Comparison of ENCODE assay signal across 18 cellular contexts in genomic region chr11:92314499-92314898, GRCh38.
A peak's percentile ranks its signal among the peaks of the same experiment; 100 is the strongest.
DNase-seq lines count a peak whose midpoint lies in the region; ATAC-seq and TF ChIP-seq lines count a peak whose summit lies in the region.
"Had no signal": no experiment of that assay in that cellular context is flagged by ENCODE, and none has a peak within 500 bp of the region (broad histone marks: within the 10 kb centered on the region; RNA-seq: fewer than 3 reads in every experiment).

No MANE protein-coding gene starts in this region.

- H3K9me3 Mint-ChIP-seq in neural crest cell = no peaks in the 10 kb centered on the region
- H3K9me3 Mint-ChIP-seq: CD8-positive, alpha-beta T cell had no signal

- H3K36me3 ChIP-seq in KMS-11 (ENCODE audit: insufficient read depth) (no peaks in the 10 kb centered on the region), transverse colon (no peaks in the 10 kb centered on the region), uterus (no peaks in the 10 kb centered on the region)
- H3K36me3 ChIP-seq: right lobe of liver, WERI-Rb-1 had no signal

- ATAC-seq in GM18517 (IDR thresholded peaks at IDR 0.05; ENCODE audit: unreplicated experiment) = no peak
- ATAC-seq: body of pancreas; CD8-positive, alpha-beta T cell; right lobe of liver had no signal

- H3K27ac ChIP-seq in KMS-11 = no peak overlapping the region
- no peak overlapping the region for H3K27ac ChIP-seq in transverse colon
- H3K27ac ChIP-seq in uterus = no peak overlapping the region
- H3K27ac ChIP-seq: body of pancreas, right lobe of liver, WERI-Rb-1 had no signal

- intact Hi-C loops in transverse colon (cut with DNase I; ENCODE audit: low total_unique reads) (no loop called here), uterus (cut with DNase I; ENCODE audit: low total_unique reads) (no loop called here)

- H3K4me1 ChIP-seq in KMS-11 (ENCODE audit: low read depth, poor library complexity, severe bottlenecking) (peaks cover 14% of the 10 kb centered on the region), transverse colon (no peaks in the 10 kb centered on the region), uterus (no peaks in the 10 kb centered on the region)
- H3K4me1 ChIP-seq: right lobe of liver had no signal

- TF ChIP-seq CTCF in KMS-11 (conservative IDR thresholded peaks at IDR 0.05; ENCODE audit: low read depth, low read length) (no peak), choroid plexus epithelial cell (conservative IDR thresholded peaks at IDR 0.05; ENCODE audit: low read depth, low read length) (no peak), neural crest cell (conservative IDR thresholded peaks at IDR 0.05) (no peak), transverse colon (IDR thresholded peaks at IDR 0.05) (no peak), uterus (IDR thresholded peaks at IDR 0.05) (no peak)

- H3K4me3 ChIP-seq in KMS-11 (IDR thresholded peaks at IDR 0.05; ENCODE audit: insufficient read depth, low read depth, low read length) (no peak overlapping the region), choroid plexus epithelial cell (ENCODE audit: low read depth, low read length) (no peak overlapping the region), transverse colon (no peak overlapping the region), uterus (no peak overlapping the region)
- H3K4me3 ChIP-seq: body of pancreas, right lobe of liver had no signal

- no peak overlapping the region for H3K4me3 Mint-ChIP-seq in neural crest cell
- H3K4me3 Mint-ChIP-seq: CD8-positive, alpha-beta T cell had no signal

- no peak overlapping the region for H3K9ac ChIP-seq in KMS-11

- H3K4me2 ChIP-seq in KMS-11 = no peak overlapping the region

- H3K4me1 Mint-ChIP-seq in neural crest cell = peaks cover 17% of the 10 kb centered on the region

- peak overlapping the region; percentile 12 for H3K27ac Mint-ChIP-seq in neural crest cell (ENCODE audit: unreplicated experiment)
- H3K27ac Mint-ChIP-seq: CD8-positive, alpha-beta T cell had no signal

- H4K20me1 ChIP-seq in KMS-11 (ENCODE audit: insufficient read depth) = no peaks in the 10 kb centered on the region

- H3K9me3 ChIP-seq in transverse colon = no peaks in the 10 kb centered on the region
- H3K9me3 ChIP-seq in uterus = no peaks in the 10 kb centered on the region
- H3K9me3 ChIP-seq: body of pancreas, right lobe of liver had no signal

- H3K36me3 Mint-ChIP-seq in neural crest cell (ENCODE audit: low read depth) = no peaks in the 10 kb centered on the region
- H3K36me3 Mint-ChIP-seq: CD8-positive, alpha-beta T cell had no signal

- TF ChIP-seq EP300 in transverse colon (IDR thresholded peaks at IDR 0.05; ENCODE audit: low read depth) = no peak

- H3K27me3 Mint-ChIP-seq in neural crest cell (ENCODE audit: low read depth) = no peaks in the 10 kb centered on the region

- in situ Hi-C loops in transverse colon (cut with MboI; ENCODE audit: low pct_ligation_motif_present in 1 of 4, low pct_unique_long_range_greater_than_20kb in 1 of 4, low sequenced_read_pairs in 3 of 4) = no loop called here

- 30% methylated on average over 1 of the region's 1 CpG; no CpG with 5 or more reads in 1 of the 2 donors for WGBS in transverse colon (ENCODE audit: low coverage in 1 of 2), 2 donors

- DNase-seq in AG08395 (ENCODE audit: low spot score) (peak; percentile 18), choroid plexus epithelial cell (ENCODE audit: low read depth) (peak; percentile 52), neural crest cell (ENCODE audit: low read depth, low spot score) (no peak), SW480 (ENCODE audit: low spot score) (no peak), transverse colon (no peak), uterus (no peak)
- DNase-seq: activated effector memory CD4-positive, alpha-beta T cell treated with anti-CD3 and anti-CD28 coated beads, Interleukin-2, amount 50 U/mL, for 16 hours; body of pancreas; CD8-positive, alpha-beta T cell; effector CD4-positive, alpha-beta T cell; NCI-H1092; NCI-H2171; right lobe of liver; stimulated activated CD4-positive, alpha-beta T cell treated with anti-CD3 and anti-CD28 coated beads, Interleukin-4, amount 100 ng/mL, for 24 hours; T-helper 1 cell; WERI-Rb-1 had no signal

- H3K79me2 ChIP-seq in KMS-11 (ENCODE audit: insufficient read depth, low read depth) = no peaks in the 10 kb centered on the region

- peak overlapping the region; percentile 42 for H2AFZ ChIP-seq in KMS-11 (ENCODE audit: low read depth)

- TF ChIP-seq POLR2A in transverse colon (IDR thresholded peaks at IDR 0.05) (no peak), uterus (IDR thresholded peaks at IDR 0.05) (no peak)

- H3K27me3 ChIP-seq in KMS-11 (ENCODE audit: insufficient read depth, low read depth) = no peaks in the 10 kb centered on the region
- H3K27me3 ChIP-seq in transverse colon = no peaks in the 10 kb centered on the region
- H3K27me3 ChIP-seq in uterus = peaks cover 0 to 2% of the 10 kb centered on the region in 2 donors
- H3K27me3 ChIP-seq: body of pancreas, right lobe of liver had no signal

Comparison
In these comparisons a context has a peak if more than half of its experiments do, and no peak if none do; other contexts are left out.
1. DNase-seq: peak in AG08395 (single experiment) and choroid plexus epithelial cell (single experiment); none in neural crest cell (single experiment), SW480 (single experiment), transverse colon (single experiment) and uterus (0 of 2).